10 cellular contexts compared by ENCODE assay signal in genomic region chrX:100649550-100650356, GRCh38. TPM values are rescaled to one million over a fixed set of nuclear protein-coding genes. Genes with fewer than 3 reads are reported as not detected.
A peak's percentile ranks its signal among the peaks of the same experiment; 100 is the strongest.
DNase-seq lines count a peak whose midpoint lies in the region; ATAC-seq and TF ChIP-seq lines count a peak whose summit lies in the region.
"Had no signal": no experiment of that assay in that cellular context is flagged by ENCODE, and none has a peak within 500 bp of the region (broad histone marks: within the 10 kb centered on the region; RNA-seq: fewer than 3 reads in every experiment).

No MANE protein-coding gene starts in this region.

- no peak for TF ChIP-seq CTCF in WERI-Rb-1 (IDR thresholded peaks at IDR 0.05; ENCODE audit: low read depth, low read length)
- no peak for TF ChIP-seq CTCF in cardiac muscle cell (IDR thresholded peaks at IDR 0.05; ENCODE audit: low read depth, low read length)
- TF ChIP-seq CTCF in natural killer cell (IDR thresholded peaks at IDR 0.05): no peak

- no peak overlapping the region for H3K4me3 ChIP-seq in WERI-Rb-1 (ENCODE audit: low read depth, low read length)
- H3K4me3 ChIP-seq in cardiac muscle cell: no peak overlapping the region

- no peaks in the 10 kb centered on the region for H3K4me1 ChIP-seq in cardiac muscle cell (ENCODE audit: low read depth)

- no peak overlapping the region for H3K27ac Mint-ChIP-seq in natural killer cell

- ATAC-seq in natural killer cell (no peak), HG02678 (IDR thresholded peaks at IDR 0.05; ENCODE audit: unreplicated experiment) (no peak)

- H3K27ac ChIP-seq in WERI-Rb-1 (0 out of 2 replicates have a peak overlapping the region, but pooled peaks have one; percentile 20), cardiac muscle cell (peak overlapping the region; percentile 54)
- H3K27ac ChIP-seq: KMS-11 had no signal

- no peaks in the 10 kb centered on the region for H3K9me3 Mint-ChIP-seq in natural killer cell

- H3K27me3 Mint-ChIP-seq in natural killer cell (ENCODE audit: low read depth in 2 of 2): peaks cover 0 to 13% of the 10 kb centered on the region in 2 donors

- H3K36me3 ChIP-seq in WERI-Rb-1: no peaks in the 10 kb centered on the region
- H3K36me3 ChIP-seq in cardiac muscle cell: no peaks in the 10 kb centered on the region

- H3K9me3 ChIP-seq in WERI-Rb-1 (ENCODE audit: severe bottlenecking) (no peaks in the 10 kb centered on the region), cardiac muscle cell (ENCODE audit: low read depth) (no peaks in the 10 kb centered on the region)

- no peaks in the 10 kb centered on the region for H3K4me1 Mint-ChIP-seq in natural killer cell

- H3K36me3 Mint-ChIP-seq in natural killer cell: no peaks in the 10 kb centered on the region

- no peaks in the 10 kb centered on the region for H3K27me3 ChIP-seq in WERI-Rb-1 (ENCODE audit: insufficient read depth, low read depth, severe bottlenecking)
- H3K27me3 ChIP-seq in cardiac muscle cell: no peaks in the 10 kb centered on the region

- DNase-seq in G401 (ENCODE audit: low spot score) (peak; percentile 8), WERI-Rb-1 (peak; percentile 58), cardiac muscle cell (ENCODE audit: low read depth in 1 of 2, low spot score in 1 of 2) (peak; percentile 29 to 95), renal cortical epithelial cell (ENCODE audit: low read depth) (peak; percentile 77), natural killer cell (no peak), COLO829 (ENCODE audit: low spot score) (no peak)
- no peak for DNase-seq in central memory CD4-positive, alpha-beta T cell
- DNase-seq: activated naive CD4-positive, alpha-beta T cell treated with Interleukin-2 at 50 U/mL for 16 hours had no signal

- intact Hi-C loops in natural killer cell (cut with micrococcal nuclease): no loop called here

- in situ Hi-C loops in G401 (cut with HindIII; ENCODE audit: low sequenced_read_pairs): no loop called here

- H3K4me3 Mint-ChIP-seq in natural killer cell: no peak overlapping the region

RNA-seq across cellular contexts. Expression of gene SRPX2, which starts 5.8 kb away (rescaled TPM):
- total RNA-seq in G401 (2014; rRNA removed; shearing (Covaris generic)): 11.3 and 13.4 TPM in 2 replicates
- total RNA-seq in cardiac muscle cell (0.03 and 0.04 TPM in 2 replicates), renal cortical epithelial cell (20.7 and 29.7 TPM in 2 replicates), natural killer cell (not detected)
- polyA plus RNA-seq in cardiac muscle cell: 0.30 and 1.9 TPM in 2 replicates

RNA-seq across cellular contexts. Expression of gene TSPAN6, which starts 13.1 kb away (rescaled TPM):
- 110 and 111 TPM in 2 replicates for total RNA-seq in G401 (2014; rRNA removed; shearing (Covaris generic))
- 57.8 and 86.9 TPM in 2 replicates for total RNA-seq in cardiac muscle cell
- polyA plus RNA-seq in cardiac muscle cell: 175 and 196 TPM in 2 replicates
- total RNA-seq in renal cortical epithelial cell: 56.6 and 79.7 TPM in 2 replicates
- total RNA-seq in natural killer cell: not detected

Comparison
In these comparisons a context has a peak if more than half of its experiments do, and no peak if none do; other contexts are left out.
1. DNase-seq: peak in G401 (single experiment), WERI-Rb-1 (single experiment), cardiac muscle cell (2 of 2) and renal cortical epithelial cell (single experiment); none in natural killer cell (single experiment), COLO829 (single experiment) and central memory CD4-positive, alpha-beta T cell (single experiment).
2. RNA of gene SRPX2, which starts 5.8 kb away (total RNA-seq): 20.7 to 29.7 TPM in renal cortical epithelial cell and 11.3 to 13.4 TPM in G401; 0.03 to 0.04 TPM in cardiac muscle cell and not detected in natural killer cell; every median in the first group is over 10 times any median in the second.
3. RNA of gene TSPAN6, which starts 13.1 kb away (total RNA-seq): 110 to 111 TPM in G401, 56.6 to 79.7 TPM in renal cortical epithelial cell and 57.8 to 86.9 TPM in cardiac muscle cell; not detected in natural killer cell; every median in the first group is over 10 times any median in the second.